Comparison of ENCODE assay signal across 27 cellular contexts in genomic region chr18:12393510-12393909, GRCh38. TPM values are rescaled to one million over a fixed set of nuclear protein-coding genes. Genes with fewer than 3 reads are reported as not detected.
"Had no signal": no experiment of that assay in that cellular context is flagged by ENCODE, and none has a peak within 500 bp of the region (broad histone marks: within the 10 kb centered on the region; RNA-seq: fewer than 3 reads in every experiment).

No MANE protein-coding gene starts in this region.

- H3K4me3 ChIP-seq: esophagus muscularis mucosa, heart right ventricle, ovary, psoas muscle, smooth muscle cell, stomach, thyroid gland had no signal

- H3K27me3 ChIP-seq: esophagus muscularis mucosa, heart right ventricle, ovary, stomach, thyroid gland had no signal

- H3K4me1 Mint-ChIP-seq: immature natural killer cell; mesothelial cell of epicardium; naive thymus-derived CD8-positive, alpha-beta T cell; stimulated activated effector memory CD8-positive, alpha-beta T cell treated with anti-CD3 and anti-CD28 coated beads, Interleukin-12 subunit alpha, Interleukin-12 subunit beta, amount 100 ng/mL, for 72 hours had no signal

- H3K9me3 Mint-ChIP-seq: dendritic cell treated with granulocyte-macrophage colony-stimulating factor and Interleukin-4, amounts not matched to agents 40 ng/mL and 50 ng/mL, for 4 days; immature natural killer cell; mesothelial cell of epicardium; naive thymus-derived CD8-positive, alpha-beta T cell; nephron progenitor cell; stimulated activated effector memory CD8-positive, alpha-beta T cell treated with anti-CD3 and anti-CD28 coated beads, Interleukin-12 subunit alpha, Interleukin-12 subunit beta, amount 100 ng/mL, for 72 hours; type B pancreatic cell had no signal

- H3K36me3 Mint-ChIP-seq: immature natural killer cell; mesothelial cell of epicardium; naive thymus-derived CD8-positive, alpha-beta T cell; stimulated activated effector memory CD8-positive, alpha-beta T cell treated with anti-CD3 and anti-CD28 coated beads, Interleukin-12 subunit alpha, Interleukin-12 subunit beta, amount 100 ng/mL, for 72 hours; type B pancreatic cell had no signal

- H3K4me1 ChIP-seq: esophagus muscularis mucosa, psoas muscle, stomach, thyroid gland had no signal

- H3K27ac ChIP-seq: esophagus muscularis mucosa, heart right ventricle, ovary, psoas muscle, stomach, thyroid gland had no signal

- DNase-seq: effector CD8-positive, alpha-beta T cell; foreskin melanocyte; glutamatergic neuron; heart right ventricle; hypothalamus; immature natural killer cell; kidney glomerular epithelial cell; mesenchymal stem cell; naive thymus-derived CD8-positive, alpha-beta T cell; nephron progenitor cell; nucleus accumbens; posterior cingulate gyrus; psoas muscle; right cardiac atrium; stimulated activated CD4-positive, alpha-beta T cell treated with anti-CD3 and anti-CD28 coated beads, Interleukin-12 subunit alpha, Interleukin-12 subunit beta, amount 100 ng/mL, for 4 hours; stimulated activated CD4-positive, alpha-beta T cell treated with anti-CD3 and anti-CD28 coated beads, Interleukin-1b, Interleukin-23, amount 100 ng/mL, for 48 hours; stimulated activated CD4-positive, alpha-beta T cell treated with anti-CD3 and anti-CD28 coated beads, Interleukin-4, amount 100 ng/mL, for 1 hour; stimulated activated naive CD4-positive, alpha-beta T cell treated with Interleukin-2 at 50 U/mL for 16 hours; stomach; thyroid gland had no signal

- H3K36me3 ChIP-seq: esophagus muscularis mucosa, heart right ventricle, ovary, stomach, thyroid gland had no signal

- H3K4me3 Mint-ChIP-seq: dendritic cell treated with granulocyte-macrophage colony-stimulating factor and Interleukin-4, amounts not matched to agents 40 ng/mL and 50 ng/mL, for 4 days; immature natural killer cell; mesothelial cell of epicardium; naive thymus-derived CD8-positive, alpha-beta T cell; nephron progenitor cell; stimulated activated effector memory CD8-positive, alpha-beta T cell treated with anti-CD3 and anti-CD28 coated beads, Interleukin-12 subunit alpha, Interleukin-12 subunit beta, amount 100 ng/mL, for 72 hours; type B pancreatic cell had no signal

- ATAC-seq: heart right ventricle; naive thymus-derived CD8-positive, alpha-beta T cell; psoas muscle; right cardiac atrium; stimulated activated effector memory CD8-positive, alpha-beta T cell treated with anti-CD3 and anti-CD28 coated beads, Interleukin-12 subunit alpha, Interleukin-12 subunit beta, amount 100 ng/mL, for 72 hours had no signal

- H3K9me3 ChIP-seq: esophagus muscularis mucosa, heart right ventricle, ovary, psoas muscle, stomach, thyroid gland had no signal

- H3K27ac Mint-ChIP-seq: dendritic cell treated with granulocyte-macrophage colony-stimulating factor and Interleukin-4, amounts not matched to agents 40 ng/mL and 50 ng/mL, for 4 days; immature natural killer cell; mesothelial cell of epicardium; naive thymus-derived CD8-positive, alpha-beta T cell; nephron progenitor cell; stimulated activated effector memory CD8-positive, alpha-beta T cell treated with anti-CD3 and anti-CD28 coated beads, Interleukin-12 subunit alpha, Interleukin-12 subunit beta, amount 100 ng/mL, for 72 hours; type B pancreatic cell had no signal

RNA-seq across cellular contexts. Expression of gene PRELID3A, which starts 14.2 kb away (rescaled TPM):
- polyA plus RNA-seq: immature natural killer cell had no signal
